In genomic region chr10:113613427-113613826, GRCh38 we compare ENCODE assay signal across 1 cellular context.
TF ChIP-seq lines count a peak whose summit lies in the region.

No MANE protein-coding gene starts in this region.

TF ChIP-seq in H1, 55 proteins besides CTCF, POLR2A, EP300 and RAD21 (continued from another document):
- TF ChIP-seq E2F6 (IDR thresholded peaks at IDR 0.05) (no peak), POU5F1 (IDR thresholded peaks at IDR 0.05; ENCODE audit: low read depth, low read length) (no peak), EZH2 (IDR thresholded peaks at IDR 0.05; ENCODE audit: low read depth, low read length, severe bottlenecking) (no peak), EGR1 (IDR thresholded peaks at IDR 0.05; ENCODE audit: borderline replicate concordance, low read depth, low read length) (no peak), CBX8 (IDR thresholded peaks at IDR 0.05; ENCODE audit: borderline replicate concordance, low read depth, low read length) (no peak), SP1 (IDR thresholded peaks at IDR 0.05; ENCODE audit: low read depth, low read length) (no peak), CTBP2 (IDR thresholded peaks at IDR 0.05; ENCODE audit: borderline replicate concordance, insufficient read depth, insufficient read length, low read length) (no peak), TAF7 (optimal IDR thresholded peaks at IDR 0.05; ENCODE audit: borderline replicate concordance, low read depth, low read length) (no peak), CBX5 (IDR thresholded peaks at IDR 0.05; ENCODE audit: low read depth, low read length) (no peak)
